In the genomic region with DNA sequence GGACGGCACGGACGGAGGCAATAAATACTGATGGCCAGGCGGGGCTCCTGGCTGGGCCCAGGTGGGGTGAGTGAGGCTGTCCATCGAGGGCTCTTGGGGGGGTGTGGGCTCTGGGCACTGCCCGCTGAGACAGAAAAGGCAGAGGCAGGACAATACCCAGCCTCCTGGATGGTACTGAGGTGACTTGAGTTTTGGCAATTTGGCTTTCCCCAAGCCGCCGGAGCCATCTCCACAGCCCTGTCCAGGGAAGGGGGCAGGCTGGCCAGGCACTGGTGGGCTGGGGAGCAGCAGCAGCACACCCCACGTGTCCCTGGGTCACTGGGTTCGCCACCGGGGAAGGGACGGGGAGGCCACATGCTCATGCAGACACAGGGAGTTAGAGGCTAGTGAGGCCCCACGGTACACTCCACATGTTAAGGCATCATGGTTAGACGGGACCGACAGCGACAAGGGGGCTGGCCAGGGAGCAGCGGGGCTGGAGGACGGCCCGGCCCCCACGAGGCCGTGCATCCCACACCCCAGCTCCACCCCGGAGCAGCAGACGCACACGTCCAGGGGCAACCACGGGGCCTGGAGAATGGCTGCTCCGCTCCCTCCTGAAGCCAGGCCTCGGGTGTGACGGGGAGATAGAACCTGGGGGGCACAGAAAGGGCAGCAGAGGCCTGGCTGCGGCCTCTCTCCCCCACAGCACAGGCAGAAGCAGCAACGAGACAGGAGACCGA, we compare ENCODE assay signal across 9 cellular contexts. TPM values are rescaled to one million over a fixed set of nuclear protein-coding genes. Genes with fewer than 3 reads are reported as not detected.
DNase-seq lines count a peak whose midpoint lies in the region; ATAC-seq, FAIRE-seq and TF ChIP-seq lines count a peak whose summit lies in the region.
"Had no signal": no experiment of that assay in that cellular context is flagged by ENCODE, and none has a peak within 500 bp of the region (broad histone marks: within the 10 kb centered on the region; RNA-seq: fewer than 3 reads in every experiment).

No MANE protein-coding gene starts in this region.

- H3K27ac ChIP-seq in A549 (peak overlapping the region; percentile 97 to 100), substantia nigra (ENCODE audit: low read depth, low read length, poor library complexity, severe bottlenecking) (no peak overlapping the region)

- peaks cover 9% of the 10 kb centered on the region for H3K36me3 Mint-ChIP-seq in activated T-cell treated with anti-CD3 and anti-CD28 coated beads, Interleukin-2, amount 50 U/mL, for 4 hours (ENCODE audit: insufficient read depth)
- H3K36me3 Mint-ChIP-seq in memory B cell, result peaks cover 7% of the 10 kb centered on the region

- H3K4me3 ChIP-seq in A549, result no peak overlapping the region

- H3K4me1 ChIP-seq in A549, result peaks cover 56% of the 10 kb centered on the region

- no peak for TF ChIP-seq CTCF in A549 (IDR thresholded peaks at IDR 0.05)

- ATAC-seq in A549 (peak; percentile 11 to 12), memory B cell (ENCODE audit: low read depth) (no peak)
- no peak for ATAC-seq in activated T-cell treated with anti-CD3 and anti-CD28 coated beads, Interleukin-2, amount 50 U/mL, for 4 hours

- H3K4me2 ChIP-seq in A549, result peak overlapping the region; percentile 97

- 49% methylated on average over 30 of the region's 31 CpGs for WGBS in A549 (ENCODE audit: missing lambda C conversion rate)

- TF ChIP-seq RAD21 in A549 (conservative IDR thresholded peaks at IDR 0.05 in 1 of 2, IDR thresholded peaks at IDR 0.05 in 1 of 2), result no peak

- peak overlapping the region; percentile 75 for H3K27ac Mint-ChIP-seq in memory B cell

- no peak for FAIRE-seq in A549 (lab: Jason Lieb, UNC)

- CTCF ChIA-PET in A549 (lab: Yijun Ruan, JAX), result interaction anchor here (0.6 to 8.6 kb wide), 19 partner anchors 9 to 153 kb away, joined by 3 to 126 read pairs (median 5); partner anchors contain the start of genes CENPX and MCRIP1
- CTCF ChIA-PET in HEK293T (lab: Yijun Ruan, JAX), result interaction anchor here (1.1 to 2.6 kb wide), 2 partner anchors 133 to 135 kb away, joined by 4 to 9 read pairs; no protein-coding TSS in a partner anchor

- H3K27me3 Mint-ChIP-seq in activated T-cell treated with anti-CD3 and anti-CD28 coated beads, Interleukin-2, amount 50 U/mL, for 4 hours (ENCODE audit: low read depth), result no peaks in the 10 kb centered on the region
- H3K27me3 Mint-ChIP-seq in memory B cell, result no peaks in the 10 kb centered on the region

- DNase-seq in A549 (ENCODE audit: low read depth in 1 of 2, low spot score in 1 of 2), result peak in 1 of 2 experiments; percentile 73
- DNase-seq in HEK293T (ENCODE audit: extremely low spot score), result no peak
- no peak for DNase-seq in activated T-cell treated with anti-CD3 and anti-CD28 coated beads, Interleukin-2, amount 50 U/mL, for 4 hours
- peak; percentile 19 to 30 for DNase-seq in memory B cell (ENCODE audit: low spot score in 2 of 2)
- DNase-seq in SKM-1 treated with dmso at 0.1 percent for 144 hours (lab: John Stamatoyannopoulos, UW; ENCODE audit: unreplicated experiment), result no peak
- no peak for DNase-seq in NOMO-1 (lab: John Stamatoyannopoulos, UW; ENCODE audit: unreplicated experiment in 2 of 2)
- DNase-seq in iPS-NIHi11 (ENCODE audit: low spot score), result no peak
- DNase-seq in substantia nigra (lab: John Stamatoyannopoulos, UW), result no peak

- no peaks in the 10 kb centered on the region for H3K9me3 Mint-ChIP-seq in activated T-cell treated with anti-CD3 and anti-CD28 coated beads, Interleukin-2, amount 50 U/mL, for 4 hours
- H3K9me3 Mint-ChIP-seq in memory B cell, result no peaks in the 10 kb centered on the region

- peak overlapping the region; percentile 21 for H3K4me3 Mint-ChIP-seq in activated T-cell treated with anti-CD3 and anti-CD28 coated beads, Interleukin-2, amount 50 U/mL, for 4 hours
- peak overlapping the region; percentile 43 for H3K4me3 Mint-ChIP-seq in memory B cell

- peaks cover 35% of the 10 kb centered on the region for H3K4me1 Mint-ChIP-seq in activated T-cell treated with anti-CD3 and anti-CD28 coated beads, Interleukin-2, amount 50 U/mL, for 4 hours (ENCODE audit: low read depth)
- H3K4me1 Mint-ChIP-seq in memory B cell, result peaks cover 29% of the 10 kb centered on the region

- POLR2A ChIA-PET in A549 (lab: Yijun Ruan, JAX), result interaction anchor here (1.5 to 1.9 kb wide), 2 partner anchors 7 to 15 kb away, joined by 3 to 4 read pairs; partner anchors contain the start of gene P4HB
- POLR2A ChIA-PET in HEK293T (lab: Yijun Ruan, JAX), result interaction anchor here (1.5 to 2.3 kb wide), 2 partner anchors 155 to 202 kb away, joined by 3 to 6 read pairs; partner anchors contain the start of genes CCDC137, CENPX, LRRC45 and OXLD1

- no peak for TF ChIP-seq EP300 in A549 (IDR thresholded peaks at IDR 0.05)

- no peaks in the 10 kb centered on the region for H3K9me3 ChIP-seq in A549

- TF ChIP-seq POLR2A in A549 (IDR thresholded peaks at IDR 0.05; ENCODE audit: low read length), result peak; percentile 58

TF ChIP-seq in A549, 52 proteins besides CTCF, POLR2A, EP300 and RAD21 (continues in another document):
- TF ChIP-seq ELK1 (IDR thresholded peaks at IDR 0.05; ENCODE audit: low read depth, low read length) (no peak), POLR2AphosphoS2 (conservative IDR thresholded peaks at IDR 0.05; ENCODE audit: low read length) (peak; percentile 27; the same call in 1 of the 2 replicates), PHF8 (IDR thresholded peaks at IDR 0.05; ENCODE audit: borderline replicate concordance, low read depth) (no peak), HDAC2 (IDR thresholded peaks at IDR 0.05) (no peak), JUN (IDR thresholded peaks at IDR 0.05) (peak; percentile 22 to 94)

TF ChIP-seq in HEK293T, 16 proteins besides CTCF, POLR2A, EP300 and RAD21 (continues in another document):
- TF ChIP-seq HDGF (IDR thresholded peaks at IDR 0.05; ENCODE audit: borderline replicate concordance), result peak; percentile 90; the same call in 1 of the 2 replicates
- TF ChIP-seq BHLHE40 (IDR thresholded peaks at IDR 0.05; ENCODE audit: borderline replicate concordance), result no peak
- TF ChIP-seq L3MBTL2 (conservative IDR thresholded peaks at IDR 0.05), result no peak; the same call in 1 of the 2 replicates
- TF ChIP-seq SUZ12 (IDR thresholded peaks at IDR 0.05), result no peak
- TF ChIP-seq CTBP1 (IDR thresholded peaks at IDR 0.05; ENCODE audit: borderline replicate concordance), result no peak
- TF ChIP-seq NFRKB (IDR thresholded peaks at IDR 0.05), result no peak
- no peak for TF ChIP-seq TARDBP (IDR thresholded peaks at IDR 0.05)
- no peak for TF ChIP-seq FOXA1 (IDR thresholded peaks at IDR 0.05)
- TF ChIP-seq ELF4 (IDR thresholded peaks at IDR 0.05), result peak; percentile 48
- TF ChIP-seq ZNF384 (IDR thresholded peaks at IDR 0.05), result no peak
- TF ChIP-seq SP1 (IDR thresholded peaks at IDR 0.05), result no peak
- TF ChIP-seq FOXK2 (IDR thresholded peaks at IDR 0.05), result no peak
- no peak for TF ChIP-seq FOXM1 (IDR thresholded peaks at IDR 0.05; ENCODE audit: borderline replicate concordance)
- TF ChIP-seq ARNT (IDR thresholded peaks at IDR 0.05), result no peak
- TF ChIP-seq, protein P1, sequence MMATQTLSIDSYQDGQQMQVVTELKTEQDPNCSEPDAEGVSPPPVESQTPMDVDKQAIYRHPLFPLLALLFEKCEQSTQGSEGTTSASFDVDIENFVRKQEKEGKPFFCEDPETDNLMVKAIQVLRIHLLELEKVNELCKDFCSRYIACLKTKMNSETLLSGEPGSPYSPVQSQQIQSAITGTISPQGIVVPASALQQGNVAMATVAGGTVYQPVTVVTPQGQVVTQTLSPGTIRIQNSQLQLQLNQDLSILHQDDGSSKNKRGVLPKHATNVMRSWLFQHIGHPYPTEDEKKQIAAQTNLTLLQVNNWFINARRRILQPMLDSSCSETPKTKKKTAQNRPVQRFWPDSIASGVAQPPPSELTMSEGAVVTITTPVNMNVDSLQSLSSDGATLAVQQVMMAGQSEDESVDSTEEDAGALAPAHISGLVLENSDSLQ (IDR thresholded peaks at IDR 0.05), result no peak

RNA-seq across cellular contexts. Expression of gene ARHGDIA, which starts 3.0 kb away (rescaled TPM):
- polyA plus RNA-seq in A549 (2011; rRNA removed), result 44.3 and 64.0 TPM in 2 replicates
- polyA plus RNA-seq in A549 (2012; cell fraction: cytosol; rRNA removed), result 289 and 364 TPM in 2 replicates
- polyA plus RNA-seq in A549 (2012; cell fraction: nucleus; rRNA removed), result 444 and 691 TPM in 2 replicates
- polyA plus RNA-seq in A549 (2017; fragmentation: RNase III; extraction: RNeasy Plus Mini Kit Qiagen cat#74134 plus additional on column Dnase treatment), result 497 to 567 TPM (median 503 TPM) in 3 replicates
- 45.3 and 70.2 TPM in 2 replicates for polyA minus RNA-seq in A549 (2011; rRNA and poly(A)+ RNA removed)
- total RNA-seq in activated T-cell treated with anti-CD3 and anti-CD28 coated beads, Interleukin-2, amount 50 U/mL, for 4 hours, result 100 to 1,000 TPM; 789 to 858 (median 821) TPM

RNA-seq across cellular contexts. Expression of gene P4HB, which starts 7.8 kb away (rescaled TPM):
- polyA plus RNA-seq in A549 (2011; rRNA removed) (102 and 285 TPM in 2 replicates), A549 (2017; fragmentation: RNase III; extraction: RNeasy Plus Mini Kit Qiagen cat#74134 plus additional on column Dnase treatment) (606 to 622 TPM (median 607 TPM) in 3 replicates)
- 93.4 and 125 TPM in 2 replicates for polyA plus RNA-seq in A549 (2012; cell fraction: cytosol; rRNA removed)
- 245 and 308 TPM in 2 replicates for polyA plus RNA-seq in A549 (2012; cell fraction: nucleus; rRNA removed)
- polyA minus RNA-seq in A549 (2011; rRNA and poly(A)+ RNA removed), result 213 and 224 TPM in 2 replicates
- 100 to 1,000 TPM; 442 to 487 (median 478) TPM for total RNA-seq in activated T-cell treated with anti-CD3 and anti-CD28 coated beads, Interleukin-2, amount 50 U/mL, for 4 hours

RNA-seq across cellular contexts. Expression of gene ALYREF, which starts 23.3 kb away (rescaled TPM):
- polyA plus RNA-seq in A549 (2011; rRNA removed) (125 and 130 TPM in 2 replicates), A549 (2017; fragmentation: RNase III; extraction: RNeasy Plus Mini Kit Qiagen cat#74134 plus additional on column Dnase treatment) (135 to 164 TPM (median 141 TPM) in 3 replicates)
- polyA plus RNA-seq in A549 (2012; cell fraction: cytosol; rRNA removed), result 331 and 354 TPM in 2 replicates
- polyA plus RNA-seq in A549 (2012; cell fraction: nucleus; rRNA removed), result 231 and 250 TPM in 2 replicates
- 175 and 190 TPM in 2 replicates for polyA minus RNA-seq in A549 (2011; rRNA and poly(A)+ RNA removed)
- 100 to 1,000 TPM; 321 to 369 (median 324) TPM for total RNA-seq in activated T-cell treated with anti-CD3 and anti-CD28 coated beads, Interleukin-2, amount 50 U/mL, for 4 hours

RNA-seq across cellular contexts. Expression of gene ANAPC11, which starts 23.4 kb away (rescaled TPM):
- polyA plus RNA-seq in A549 (2011; rRNA removed) (351 and 428 TPM in 2 replicates), A549 (2017; fragmentation: RNase III; extraction: RNeasy Plus Mini Kit Qiagen cat#74134 plus additional on column Dnase treatment) (352 to 382 TPM (median 377 TPM) in 3 replicates)
- polyA plus RNA-seq in A549 (2012; cell fraction: cytosol; rRNA removed), result 1,168 and 1,461 TPM in 2 replicates
- 941 and 1,063 TPM in 2 replicates for polyA plus RNA-seq in A549 (2012; cell fraction: nucleus; rRNA removed)
- polyA minus RNA-seq in A549 (2011; rRNA and poly(A)+ RNA removed), result 55.5 and 82.6 TPM in 2 replicates
- 100 to 1,000 TPM; 128 to 157 (median 153) TPM for total RNA-seq in activated T-cell treated with anti-CD3 and anti-CD28 coated beads, Interleukin-2, amount 50 U/mL, for 4 hours

RNA-seq across cellular contexts. Expression of gene PPP1R27, which starts 33.3 kb away (rescaled TPM):
- polyA plus RNA-seq in A549 (2011; rRNA removed) (not detected in 2 replicates), A549 (2017; fragmentation: RNase III; extraction: RNeasy Plus Mini Kit Qiagen cat#74134 plus additional on column Dnase treatment) (0.09 TPM in 1 of 3 replicates, not detected in the others)
- polyA plus RNA-seq in A549 (2012; cell fraction: cytosol; rRNA removed), result 0.30 and 0.39 TPM in 2 replicates
- polyA plus RNA-seq in A549 (2012; cell fraction: nucleus; rRNA removed), result 0.43 and 0.86 TPM in 2 replicates
- not detected in 2 replicates for polyA minus RNA-seq in A549 (2011; rRNA and poly(A)+ RNA removed)
- not detected for total RNA-seq in activated T-cell treated with anti-CD3 and anti-CD28 coated beads, Interleukin-2, amount 50 U/mL, for 4 hours
- total RNA-seq: dermis microvascular lymphatic vessel endothelial cell had no signal

Comparison
In these comparisons a context has a peak if more than half of its experiments do, and no peak if none do; other contexts are left out.
1. ATAC-seq: peak in A549 (2 of 2); none in activated T-cell treated with anti-CD3 and anti-CD28 coated beads, Interleukin-2, amount 50 U/mL, for 4 hours (0 of 2) and memory B cell (single experiment).
2. DNase-seq: peak in memory B cell (2 of 2); none in HEK293T (single experiment), activated T-cell treated with anti-CD3 and anti-CD28 coated beads, Interleukin-2, amount 50 U/mL, for 4 hours (single experiment), SKM-1 treated with dmso at 0.1 percent for 144 hours (single experiment), NOMO-1 (0 of 2), iPS-NIHi11 (single experiment) and substantia nigra (0 of 49).